In genomic region chr9:134290603-134291451, GRCh38 we compare ENCODE assay signal across 16 cellular contexts. TPM values are rescaled to one million over a fixed set of nuclear protein-coding genes. Genes with fewer than 3 reads are reported as not detected.
DNase-seq lines count a peak whose midpoint lies in the region; ATAC-seq and TF ChIP-seq lines count a peak whose summit lies in the region.
"Had no signal": no experiment of that assay in that cellular context is flagged by ENCODE, and none has a peak within 500 bp of the region (broad histone marks: within the 10 kb centered on the region; RNA-seq: fewer than 3 reads in every experiment).

No MANE protein-coding gene starts in this region.

- peaks cover 19% of the 10 kb centered on the region for H3K4me1 Mint-ChIP-seq in CD14-positive monocyte
- peaks cover 4% of the 10 kb centered on the region for H3K4me1 Mint-ChIP-seq in glutamatergic neuron (ENCODE audit: low read depth, unreplicated experiment)

- no peaks in the 10 kb centered on the region for H3K36me3 Mint-ChIP-seq in CD14-positive monocyte
- H3K36me3 Mint-ChIP-seq in glutamatergic neuron (ENCODE audit: unreplicated experiment), result no peaks in the 10 kb centered on the region

- H3K27ac Mint-ChIP-seq in CD14-positive monocyte (peak overlapping the region in 1 of 7 donors; percentile 56), glutamatergic neuron (ENCODE audit: unreplicated experiment) (no peak overlapping the region)

- no peak overlapping the region for H3K9ac ChIP-seq in liver (ENCODE audit: low read depth in 1 of 2, low read length in 2 of 2)

- H3K4me1 ChIP-seq in liver (ENCODE audit: control insufficient read depth in 4 of 4, insufficient read depth in 4 of 4, low read length in 3 of 4), result peaks cover 3 to 21% (median 17%) of the 10 kb centered on the region in 4 donors
- H3K4me1 ChIP-seq in gastrocnemius medialis, result peaks cover 16 to 28% of the 10 kb centered on the region in 2 donors
- H3K4me1 ChIP-seq: A549 had no signal

- H3K36me3 ChIP-seq in liver (ENCODE audit: control insufficient read depth in 4 of 4, insufficient read depth in 3 of 4, low read depth in 1 of 4, low read length in 3 of 4) (no peaks in the 10 kb centered on the region), gastrocnemius medialis (no peaks in the 10 kb centered on the region)

- peak overlapping the region; percentile 2 to 39 for H3K27ac ChIP-seq in liver (ENCODE audit: low read depth in 1 of 2, low read length in 2 of 2)
- H3K27ac ChIP-seq in gastrocnemius medialis, result peak overlapping the region in 3 of 4 donors; percentile 24 to 64 (median 33)
- H3K27ac ChIP-seq: A549, PC-9 had no signal

- no peak overlapping the region for H3K4me3 Mint-ChIP-seq in CD14-positive monocyte
- no peak overlapping the region for H3K4me3 Mint-ChIP-seq in glutamatergic neuron (ENCODE audit: unreplicated experiment)

- DNase-seq in CD14-positive monocyte (ENCODE audit: low spot score) (peak; percentile 27), glutamatergic neuron (peak; percentile 6), gastrocnemius medialis (no peak), DMS114 treated with DMSO at 0.1 percent for 48 hours (lab: John Stamatoyannopoulos, UW; ENCODE audit: unreplicated experiment) (no peak), NCI-H446 (lab: John Stamatoyannopoulos, UW) (no peak)
- DNase-seq in activated CD4-positive, alpha-beta T cell treated with anti-CD3 and anti-CD28 coated beads, Interleukin-2, amount 50 U/mL, for 4 hours, result no peak
- DNase-seq: C1 segment of cervical spinal cord, DMS79, GOT3, KG1, NCI-H1105 treated with DMSO at 0.1 percent for 48 hours, NCI-H1694 treated with DMSO at 0.1 percent for 48 hours, NCI-H524, PC-9 had no signal

- H3K27me3 ChIP-seq in liver (ENCODE audit: control insufficient read depth in 4 of 4, insufficient read depth in 4 of 4, low read length in 3 of 4), result no peaks in the 10 kb centered on the region
- H3K27me3 ChIP-seq in gastrocnemius medialis, result no peaks in the 10 kb centered on the region

- TF ChIP-seq CTCF in CD14-positive monocyte (IDR thresholded peaks at IDR 0.05), result no peak
- TF ChIP-seq CTCF in glutamatergic neuron (IDR thresholded peaks at IDR 0.05; ENCODE audit: partially characterized antibody, unreplicated experiment), result no peak
- TF ChIP-seq CTCF in liver (IDR thresholded peaks at IDR 0.05; ENCODE audit: low read depth, low read length, missing input control), result no peak
- TF ChIP-seq CTCF in gastrocnemius medialis (IDR thresholded peaks at IDR 0.05 in 4 of 5, conservative IDR thresholded peaks at IDR 0.05 in 1 of 5), result no peak

- TF ChIP-seq POLR2A in gastrocnemius medialis (IDR thresholded peaks at IDR 0.05), result no peak

- intact Hi-C loops in CD14-positive monocyte (cut with micrococcal nuclease) (no loop called here), gastrocnemius medialis (cut with DNase I; ENCODE audit: low total_unique reads) (loop anchor here (2.0 kb wide), 1 partner anchor 34 kb away; no protein-coding TSS in a partner anchor)

- H3K9me3 ChIP-seq in liver (ENCODE audit: control insufficient read depth in 4 of 4, low read length in 3 of 4), result no peaks in the 10 kb centered on the region
- no peaks in the 10 kb centered on the region for H3K9me3 ChIP-seq in gastrocnemius medialis
- H3K9me3 ChIP-seq: A549 had no signal

- H3K4me3 ChIP-seq in liver (ENCODE audit: low read depth in 1 of 3, low read length in 3 of 3) (no peak overlapping the region), gastrocnemius medialis (no peak overlapping the region)
- H3K4me3 ChIP-seq: A549, PC-9 had no signal

- in situ Hi-C loops in gastrocnemius medialis (cut with MboI; ENCODE audit: low sequenced_read_pairs in 4 of 4), result no loop called here

- TF ChIP-seq RAD21 in liver (IDR thresholded peaks at IDR 0.05), result no peak

- WGBS in liver, result 96% methylated on average over 12 of the region's 12 CpGs

- H3K9me3 Mint-ChIP-seq in CD14-positive monocyte (peaks cover 0 to 4% (median 0%) of the 10 kb centered on the region in 7 donors), glutamatergic neuron (ENCODE audit: unreplicated experiment) (no peaks in the 10 kb centered on the region)

- H3K27me3 Mint-ChIP-seq in CD14-positive monocyte (ENCODE audit: low read depth in 3 of 3), result peaks cover 34 to 44% (median 36%) of the 10 kb centered on the region in 3 donors
- peaks cover 7% of the 10 kb centered on the region for H3K27me3 Mint-ChIP-seq in glutamatergic neuron (ENCODE audit: unreplicated experiment)

- no peak for ATAC-seq in gastrocnemius medialis
- ATAC-seq: A549 had no signal

TF ChIP-seq in liver, 16 proteins besides CTCF, POLR2A, EP300 and RAD21:
- TF ChIP-seq RXRA (IDR thresholded peaks at IDR 0.05) (no peak), JUND (IDR thresholded peaks at IDR 0.05) (no peak), TAF1 (conservative IDR thresholded peaks at IDR 0.05) (no peak), NR2F2 (IDR thresholded peaks at IDR 0.05) (no peak)

RNA-seq across cellular contexts. Expression of gene RXRA, which starts 35.4 kb away (rescaled TPM):
- polyA plus RNA-seq in CD14-positive monocyte, result 10 to 100 TPM; 15.8 to 23.2 TPM
- 20.5 TPM for total RNA-seq in glutamatergic neuron (ENCODE audit: unreplicated experiment)
- 100 to 1,000 TPM in 1 of 2 donors, 10 to 100 TPM in 1; 41.5 to 116 TPM for total RNA-seq in liver
- polyA plus RNA-seq in liver, result 100 to 1,000 TPM in 1 of 2 donors, 10 to 100 TPM in 1; 46.8 to 101 TPM
- 100 to 1,000 TPM in 3 of 4 donors, 10 to 100 TPM in 1; 70.8 to 224 (median 160) TPM for total RNA-seq in gastrocnemius medialis

Comparison
In these comparisons a context has a peak if more than half of its experiments do, and no peak if none do; other contexts are left out.
1. DNase-seq: peak in CD14-positive monocyte (single experiment) and glutamatergic neuron (single experiment); none in gastrocnemius medialis (0 of 2), DMS114 treated with DMSO at 0.1 percent for 48 hours (single experiment), activated CD4-positive, alpha-beta T cell treated with anti-CD3 and anti-CD28 coated beads, Interleukin-2, amount 50 U/mL, for 4 hours (0 of 2) and NCI-H446 (0 of 2).